Comparison of ENCODE assay signal across 8 cellular contexts in the genomic region with DNA sequence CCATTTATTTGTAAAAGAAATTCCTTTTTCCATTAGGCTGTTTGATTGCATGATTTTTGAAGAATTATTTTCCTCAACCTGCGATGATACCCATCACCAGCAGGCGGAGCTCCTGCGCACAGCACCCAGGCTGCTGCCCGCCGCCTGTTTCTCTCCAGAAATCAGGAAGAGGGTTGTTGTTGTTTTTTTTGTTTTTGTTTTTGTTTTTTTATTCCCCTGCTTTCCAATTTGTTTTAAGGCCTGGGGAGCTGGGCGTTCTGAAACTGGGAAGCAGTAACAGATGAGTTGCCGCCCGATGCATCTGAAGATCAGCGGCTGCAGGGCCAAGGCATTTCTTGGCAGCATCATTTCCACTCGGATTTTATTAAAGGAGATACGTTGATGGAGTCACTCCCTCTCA.
DNase-seq lines count a peak whose midpoint lies in the region; ATAC-seq and TF ChIP-seq lines count a peak whose summit lies in the region.

No MANE protein-coding gene starts in this region.

- H3K27me3 Mint-ChIP-seq in stimulated activated memory B cell treated with anti-CD40 and anti-IgM and Interleukin-4, amounts not matched to agents 10 μg/mL and 1 μg/mL and 100 μg/mL, for 72 hours = no peaks in the 10 kb centered on the region

- H3K4me2 ChIP-seq in BLaER1 treated with 17β-estradiol and CSF1 and Interleukin-3, amounts not matched to agents 10 nM and 100 nM = peak overlapping the region; percentile 5 to 66 (median 49); a peak in 16 of 22 replicates

- H3K27ac ChIP-seq in BLaER1 treated with 17β-estradiol and CSF1 and Interleukin-3, amounts not matched to agents 10 nM and 100 nM = peak overlapping the region in 9 of 11 experiments; percentile 35 to 78 (median 65); a peak in 15 of 22 replicates
- H3K27ac ChIP-seq in gastroesophageal sphincter (peak overlapping the region in 1 of 4 donors; percentile 17), rectal smooth muscle tissue (ENCODE audit: low read depth, low read length) (no peak overlapping the region)

- H3K9ac ChIP-seq in BLaER1 treated with 17β-estradiol and CSF1 and Interleukin-3, amounts not matched to agents 10 nM and 100 nM = peak overlapping the region in 7 of 11 experiments; percentile 9 to 65 (median 54); a peak in 11 of 22 replicates
- H3K9ac ChIP-seq in rectal smooth muscle tissue (ENCODE audit: low read length) = no peak overlapping the region

- TF ChIP-seq CTCF in gastroesophageal sphincter (IDR thresholded peaks at IDR 0.05) = peak in 3 of 4 experiments; percentile 94 to 96 (median 95)

- H3K27ac Mint-ChIP-seq in stimulated activated memory B cell treated with anti-CD40 and anti-IgM and Interleukin-4, amounts not matched to agents 10 μg/mL and 1 μg/mL and 100 μg/mL, for 72 hours = no peak overlapping the region

- peak; percentile 49 for ATAC-seq in GM19035 (IDR thresholded peaks at IDR 0.05; ENCODE audit: unreplicated experiment)
- peak; percentile 44 for ATAC-seq in gastroesophageal sphincter
- ATAC-seq in GM21723 (IDR thresholded peaks at IDR 0.05; ENCODE audit: unreplicated experiment) = no peak
- ATAC-seq in stimulated activated memory B cell treated with anti-CD40 and anti-IgM and Interleukin-4, amounts not matched to agents 10 μg/mL and 1 μg/mL and 100 μg/mL, for 72 hours = no peak

- 2 to 10% methylated on average over 6 to 11 of the region's 11 CpGs for WGBS in gastroesophageal sphincter (ENCODE audit: low coverage in 1 of 2), 2 donors

- DNase-seq in OCI-M1 (lab: John Stamatoyannopoulos, UW) = peak; percentile 60
- DNase-seq in activated T-helper 1 cell treated with Interleukin-2 at 50 U/mL for 16 hours (ENCODE audit: low read depth) = peak; percentile 26

- peaks cover 20% of the 10 kb centered on the region for H3K4me1 Mint-ChIP-seq in stimulated activated memory B cell treated with anti-CD40 and anti-IgM and Interleukin-4, amounts not matched to agents 10 μg/mL and 1 μg/mL and 100 μg/mL, for 72 hours

- H3K36me3 ChIP-seq in BLaER1 treated with 17β-estradiol and CSF1 and Interleukin-3, amounts not matched to agents 10 nM and 100 nM = peaks cover 0 to under 1% (median 0%) of the 10 kb centered on the region in 11 experiments; a peak in 1 of 22 replicates
- no peaks in the 10 kb centered on the region for H3K36me3 ChIP-seq in gastroesophageal sphincter
- no peaks in the 10 kb centered on the region for H3K36me3 ChIP-seq in rectal smooth muscle tissue (ENCODE audit: control insufficient read depth, insufficient read depth, low read length)

- TF ChIP-seq POLR2A in gastroesophageal sphincter (IDR thresholded peaks at IDR 0.05) = no peak

- H3K9me3 ChIP-seq in BLaER1 treated with 17β-estradiol and CSF1 and Interleukin-3, amounts not matched to agents 10 nM and 100 nM (replicated peaks in 1 of 11) = no peaks in the 10 kb centered on the region
- H3K9me3 ChIP-seq in gastroesophageal sphincter = no peaks in the 10 kb centered on the region

- no peaks in the 10 kb centered on the region for H3K36me3 Mint-ChIP-seq in stimulated activated memory B cell treated with anti-CD40 and anti-IgM and Interleukin-4, amounts not matched to agents 10 μg/mL and 1 μg/mL and 100 μg/mL, for 72 hours

- no peaks in the 10 kb centered on the region; a peak in 1 of 22 replicates for H3K27me3 ChIP-seq in BLaER1 treated with 17β-estradiol and CSF1 and Interleukin-3, amounts not matched to agents 10 nM and 100 nM
- H3K27me3 ChIP-seq in gastroesophageal sphincter (peaks cover 7% of the 10 kb centered on the region), rectal smooth muscle tissue (ENCODE audit: control insufficient read depth, insufficient read depth, low read length) (no peaks in the 10 kb centered on the region)

- H3K4me3 Mint-ChIP-seq in stimulated activated memory B cell treated with anti-CD40 and anti-IgM and Interleukin-4, amounts not matched to agents 10 μg/mL and 1 μg/mL and 100 μg/mL, for 72 hours = no peak overlapping the region

- H3K4me1 ChIP-seq in BLaER1 treated with 17β-estradiol and CSF1 and Interleukin-3, amounts not matched to agents 10 nM and 100 nM = peaks cover 19 to 55% (median 29%) of the 10 kb centered on the region in 10 experiments
- H3K4me1 ChIP-seq in gastroesophageal sphincter = peaks cover 0 to 12% (median 0%) of the 10 kb centered on the region in 3 donors
- no peaks in the 10 kb centered on the region for H3K4me1 ChIP-seq in rectal smooth muscle tissue (ENCODE audit: control insufficient read depth, insufficient read depth, low read length)

- no peak for TF ChIP-seq EP300 in gastroesophageal sphincter (IDR thresholded peaks at IDR 0.05)

- H4K20me1 ChIP-seq in BLaER1 treated with 17β-estradiol and CSF1 and Interleukin-3, amounts not matched to agents 10 nM and 100 nM = peaks cover 0 to 11% (median 0%) of the 10 kb centered on the region in 11 experiments; a peak in 5 of 22 replicates

- H3K4me3 ChIP-seq in BLaER1 treated with 17β-estradiol and CSF1 and Interleukin-3, amounts not matched to agents 10 nM and 100 nM = no peak overlapping the region
- H3K4me3 ChIP-seq in gastroesophageal sphincter = peak overlapping the region in 1 of 2 donors; percentile 25
- peak overlapping the region; percentile 30 for H3K4me3 ChIP-seq in rectal smooth muscle tissue (ENCODE audit: low read length)

- no peaks in the 10 kb centered on the region for H3K9me3 Mint-ChIP-seq in stimulated activated memory B cell treated with anti-CD40 and anti-IgM and Interleukin-4, amounts not matched to agents 10 μg/mL and 1 μg/mL and 100 μg/mL, for 72 hours

Comparison
In these comparisons a context has a peak if more than half of its experiments do, and no peak if none do; other contexts are left out.
1. ATAC-seq: peak in GM19035 (single experiment) and gastroesophageal sphincter (single experiment); none in GM21723 (single experiment) and stimulated activated memory B cell treated with anti-CD40 and anti-IgM and Interleukin-4, amounts not matched to agents 10 μg/mL and 1 μg/mL and 100 μg/mL, for 72 hours (single experiment).